Comparison of ENCODE assay signal across 26 cellular contexts in the genomic region with DNA sequence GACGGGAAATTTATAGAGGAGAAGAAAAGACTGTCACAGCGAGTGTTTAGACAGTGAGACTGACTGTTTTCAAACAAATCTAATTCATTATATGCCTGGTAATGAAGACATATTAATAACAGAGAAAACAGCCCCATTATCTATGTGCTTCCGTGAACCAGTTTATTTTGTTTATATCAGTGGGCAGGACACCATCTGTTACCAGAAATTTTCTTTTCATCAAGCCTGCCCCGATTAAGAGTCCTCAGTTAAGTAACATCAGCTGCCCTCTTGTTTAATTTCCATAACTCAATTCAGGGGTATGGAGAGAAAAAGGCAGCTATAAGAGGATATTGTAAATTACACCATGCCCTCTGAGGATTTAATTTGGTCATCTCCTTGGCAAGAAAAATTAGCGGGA.
DNase-seq lines count a peak whose midpoint lies in the region; ATAC-seq, FAIRE-seq and TF ChIP-seq lines count a peak whose summit lies in the region.
"Had no signal": no experiment of that assay in that cellular context is flagged by ENCODE, and none has a peak within 500 bp of the region (broad histone marks: within the 10 kb centered on the region; RNA-seq: fewer than 3 reads in every experiment).

No MANE protein-coding gene starts in this region.

- no peak for ATAC-seq in effector memory CD8-positive, alpha-beta T cell (replicated peaks)
- ATAC-seq in GM19395 (IDR thresholded peaks at IDR 0.05; ENCODE audit: unreplicated experiment) = no peak
- ATAC-seq: activated T-cell treated with anti-CD3 and anti-CD28 coated beads, Interleukin-2, amount 50 U/mL, for 72 hours; naive thymus-derived CD8-positive, alpha-beta T cell had no signal

- H3K36me3 ChIP-seq in smooth muscle cell (ENCODE audit: low read depth) = no peaks in the 10 kb centered on the region

- H3K4me1 ChIP-seq in smooth muscle cell (ENCODE audit: low read depth) = no peaks in the 10 kb centered on the region
- H3K4me1 ChIP-seq: Peyer's patch, right atrium auricular region, spleen had no signal

- H3K36me3 Mint-ChIP-seq in effector memory CD8-positive, alpha-beta T cell (ENCODE audit: insufficient read depth) = peaks cover 63% of the 10 kb centered on the region

- no peaks in the 10 kb centered on the region for H3K27me3 Mint-ChIP-seq in effector memory CD8-positive, alpha-beta T cell
- H3K27me3 Mint-ChIP-seq: naive thymus-derived CD8-positive, alpha-beta T cell had no signal

- no peaks in the 10 kb centered on the region for H4K20me1 ChIP-seq in smooth muscle cell (ENCODE audit: low read depth)

- no peak for FAIRE-seq in RCC 7860 (lab: Jason Lieb, UNC)
- FAIRE-seq: astrocyte, endothelial cell of umbilical vein, TTC549 had no signal

- H3K9me3 ChIP-seq in smooth muscle cell (replicated peaks; ENCODE audit: low read depth) = no peaks in the 10 kb centered on the region
- H3K9me3 ChIP-seq: Peyer's patch, right atrium auricular region, spleen had no signal

- H3K4me3 Mint-ChIP-seq in effector memory CD8-positive, alpha-beta T cell = no peak overlapping the region
- H3K4me3 Mint-ChIP-seq: activated T-cell treated with anti-CD3 and anti-CD28 coated beads, Interleukin-2, amount 50 U/mL, for 72 hours; naive thymus-derived CD8-positive, alpha-beta T cell had no signal

- H3K4me3 ChIP-seq in smooth muscle cell = no peak overlapping the region
- H3K4me3 ChIP-seq: Peyer's patch, right atrium auricular region, spleen had no signal

- H3K9ac ChIP-seq in smooth muscle cell (ENCODE audit: low read depth) = no peak overlapping the region

- H3K27ac Mint-ChIP-seq in effector memory CD8-positive, alpha-beta T cell = peak overlapping the region; percentile 62 to 66

- WGBS in smooth muscle cell (ENCODE audit: low lambda C conversion rate) = 87% methylated on average over 5 of the region's 5 CpGs

- in situ Hi-C loops in G401 (cut with HindIII; ENCODE audit: low sequenced_read_pairs) = no loop called here

- H3K79me2 ChIP-seq in smooth muscle cell (ENCODE audit: low read depth) = no peaks in the 10 kb centered on the region

- TF ChIP-seq CTCF in smooth muscle cell (IDR thresholded peaks at IDR 0.05; ENCODE audit: borderline replicate concordance, insufficient read depth, poor library complexity, severe bottlenecking) = no peak

- no peaks in the 10 kb centered on the region for H3K27me3 ChIP-seq in smooth muscle cell (ENCODE audit: low read depth)
- H3K27me3 ChIP-seq: Peyer's patch, right atrium auricular region, spleen had no signal

- peaks cover 2 to 14% of the 10 kb centered on the region in 2 donors for H3K4me1 Mint-ChIP-seq in effector memory CD8-positive, alpha-beta T cell (ENCODE audit: low read depth in 2 of 2)

- DNase-seq in NCI-H446 treated with DMSO at 0.1 percent for 48 hours (lab: John Stamatoyannopoulos, UW) (peak; percentile 3), NCI-H446 (lab: John Stamatoyannopoulos, UW) (no peak), G401 (ENCODE audit: low spot score) (peak; percentile 63), NCI-H748 (lab: John Stamatoyannopoulos, UW; ENCODE audit: unreplicated experiment) (peak; percentile 62), RCC 7860 (ENCODE audit: low spot score) (no peak), smooth muscle cell (lab: John Stamatoyannopoulos, UW; ENCODE audit: unreplicated experiment) (no peak)
- no peak for DNase-seq in effector memory CD8-positive, alpha-beta T cell
- DNase-seq: activated CD4-positive, alpha-beta T cell treated with anti-CD3 and anti-CD28 coated beads for 1 hour; activated naive CD4-positive, alpha-beta T cell treated with anti-CD3 and anti-CD28 coated beads, Interleukin-2, amount 50 U/mL, for 16 hours; activated T-cell treated with anti-CD3 and anti-CD28 coated beads, Interleukin-2, amount 50 U/mL, for 72 hours; caudate nucleus; HCEC 1CT; islet precursor cell; midbrain; naive thymus-derived CD8-positive, alpha-beta T cell; Peyer's patch; spleen; stimulated activated CD4-positive, alpha-beta T cell treated with anti-CD3 and anti-CD28 coated beads, Interleukin-2, amount 100 ng/mL, for 48 hours; stimulated activated naive CD4-positive, alpha-beta T cell treated with Interleukin-2 at 50 U/mL for 16 hours; T-helper 1 cell had no signal

- no peak overlapping the region for H3K4me2 ChIP-seq in smooth muscle cell

- no peak overlapping the region for H3K27ac ChIP-seq in smooth muscle cell (ENCODE audit: low read depth)
- H3K27ac ChIP-seq: HL-60, Peyer's patch, right atrium auricular region, spleen had no signal

- no peaks in the 10 kb centered on the region for H3K9me3 Mint-ChIP-seq in effector memory CD8-positive, alpha-beta T cell
- H3K9me3 Mint-ChIP-seq: activated T-cell treated with anti-CD3 and anti-CD28 coated beads, Interleukin-2, amount 50 U/mL, for 72 hours; naive thymus-derived CD8-positive, alpha-beta T cell had no signal

- H3F3A ChIP-seq in smooth muscle cell (ENCODE audit: low read depth) = no peaks in the 10 kb centered on the region

- no peak overlapping the region for H2AFZ ChIP-seq in smooth muscle cell (ENCODE audit: low read depth)

Comparison
In these comparisons a context has a peak if more than half of its experiments do, and no peak if none do; other contexts are left out.
1. DNase-seq: peak in NCI-H446 treated with DMSO at 0.1 percent for 48 hours (single experiment), G401 (single experiment) and NCI-H748 (single experiment); none in NCI-H446 (0 of 2), effector memory CD8-positive, alpha-beta T cell (0 of 3), RCC 7860 (single experiment) and smooth muscle cell (single experiment).